ENCODE assay signal across 9 cellular contexts in the genomic region with DNA sequence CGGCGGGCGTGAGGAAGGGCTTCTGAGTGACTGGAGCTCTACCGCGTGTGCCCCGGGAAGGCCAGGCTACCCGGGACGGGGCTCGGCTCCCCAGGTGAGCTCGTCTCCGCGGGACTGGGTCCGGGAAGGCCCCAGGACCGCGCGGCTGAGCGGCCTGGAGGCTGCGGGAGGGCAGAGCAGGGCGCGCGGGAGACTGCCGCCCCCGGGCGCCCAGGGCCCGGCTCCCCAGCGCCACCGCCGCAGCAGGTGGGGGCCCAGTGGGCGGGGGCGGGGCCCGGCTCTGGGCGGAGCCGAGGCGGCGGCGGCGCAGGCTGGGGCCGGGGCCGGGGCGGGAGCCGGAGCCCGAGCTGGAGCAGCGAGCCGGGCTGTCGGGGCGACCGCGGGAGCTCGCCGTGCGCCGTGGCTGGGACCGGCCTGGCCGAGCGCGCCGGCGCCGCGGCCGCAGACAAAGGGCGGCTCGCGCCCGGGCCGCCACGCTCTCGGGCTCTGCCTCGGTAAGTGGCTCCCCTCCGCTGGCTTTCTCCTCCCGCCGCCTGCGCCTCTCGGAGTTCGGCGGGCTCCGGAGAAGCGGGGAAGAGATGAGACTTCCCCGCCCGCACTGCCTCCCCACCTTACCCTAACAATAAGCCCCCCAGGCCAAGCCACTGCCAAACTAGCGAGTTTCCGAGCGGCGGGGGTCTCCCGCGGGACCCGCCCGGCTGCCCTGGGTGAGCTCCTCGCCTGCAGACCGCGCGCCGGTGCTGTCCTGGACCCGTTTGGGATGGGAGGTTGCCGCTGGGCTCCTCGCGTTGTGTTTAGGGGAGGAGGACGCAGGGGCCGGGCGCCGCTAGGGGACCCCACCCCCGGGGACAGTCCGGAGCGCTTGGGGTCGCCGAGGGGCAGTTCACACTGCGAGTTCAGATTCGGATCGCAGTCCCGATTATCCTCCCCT. TPM values are rescaled to one million over a fixed set of nuclear protein-coding genes. Genes with fewer than 3 reads are reported as not detected.
A peak's percentile ranks its signal among the peaks of the same experiment; 100 is the strongest.
DNase-seq lines count a peak whose midpoint lies in the region; ATAC-seq, FAIRE-seq and TF ChIP-seq lines count a peak whose summit lies in the region.
"Had no signal": no experiment of that assay in that cellular context is flagged by ENCODE, and none has a peak within 500 bp of the region (broad histone marks: within the 10 kb centered on the region; RNA-seq: fewer than 3 reads in every experiment).

A gene (plus strand): TSS at position 338 of the 931 bp plus-strand sequence. CDS start 103,872 bp downstream, outside the sequence.

- POLR2A ChIA-PET in A673 (lab: Charles Lee; ENCODE audit: low non-redundant PET): no interaction called here
- POLR2A ChIA-PET in OCI-LY7 (lab: Charles Lee): no interaction called here

- H3K36me3 ChIP-seq in A673 (ENCODE audit: insufficient read depth, low read length, poor library complexity, severe bottlenecking): no peaks in the 10 kb centered on the region
- H3K36me3 ChIP-seq in HUES6 (ENCODE audit: control insufficient read depth, insufficient read depth, low read length): no peaks in the 10 kb centered on the region
- no peaks in the 10 kb centered on the region for H3K36me3 ChIP-seq in OCI-LY7 (ENCODE audit: insufficient read depth, low read length)

- no TSS peak for BruUV-seq in A673 (replicated peaks; lab: Mats Ljungman, UMichigan)
- BruUV-seq in OCI-LY7 (replicated peaks; lab: Mats Ljungman, UMichigan): no TSS peak

- H3K4me1 Mint-ChIP-seq in activated T-cell treated with anti-CD3 and anti-CD28 coated beads, Interleukin-2, amount 50 U/mL, for 4 hours (ENCODE audit: low read depth): peaks cover 5% of the 10 kb centered on the region
- H3K4me1 Mint-ChIP-seq in natural killer cell treated with Interleukin-12 subunit alpha and Interleukin-12 subunit beta and Interleukin-15 and Interleukin-18, amount 100 ng/mL, for 72 hours (ENCODE audit: low read depth in 2 of 2): no peaks in the 10 kb centered on the region

- H3K9me3 Mint-ChIP-seq in activated T-cell treated with anti-CD3 and anti-CD28 coated beads, Interleukin-2, amount 50 U/mL, for 4 hours: peaks cover 7% of the 10 kb centered on the region
- H3K9me3 Mint-ChIP-seq in natural killer cell treated with Interleukin-12 subunit alpha and Interleukin-12 subunit beta and Interleukin-15 and Interleukin-18, amount 100 ng/mL, for 72 hours: peaks cover 5% of the 10 kb centered on the region

- H3K79me2 ChIP-seq in OCI-LY7 (ENCODE audit: insufficient read depth, low read depth, low read length): no peaks in the 10 kb centered on the region

- TF ChIP-seq CTCF in A673 (conservative IDR thresholded peaks at IDR 0.05; ENCODE audit: low read depth, low read length) (no peak), GM13976 (IDR thresholded peaks at IDR 0.05; ENCODE audit: borderline replicate concordance, control extremely low read depth, extremely low read depth, insufficient read depth, missing control alignments) (no peak), OCI-LY7 (conservative IDR thresholded peaks at IDR 0.05; ENCODE audit: low read length) (no peak)

- H3K9me3 ChIP-seq in A673 (ENCODE audit: low read depth, low read length, poor library complexity, severe bottlenecking): no peaks in the 10 kb centered on the region
- peaks cover 4% of the 10 kb centered on the region; the same call in 1 of the 2 replicates for H3K9me3 ChIP-seq in HUES6 (ENCODE audit: control insufficient read depth, insufficient read depth, low read depth, low read length)
- H3K9me3 ChIP-seq in OCI-LY7 (ENCODE audit: low read length): no peaks in the 10 kb centered on the region

- no peak within 1 kb of the TSS for H3K4me2 ChIP-seq in OCI-LY7 (ENCODE audit: low read length)

- CTCF ChIA-PET in A673 (lab: Charles Lee): interaction anchor here (0.6 kb wide), 1 partner anchor 124 kb away, joined by 4 read pairs; no protein-coding TSS in a partner anchor
- CTCF ChIA-PET in OCI-LY7 (lab: Charles Lee; ENCODE audit: unreplicated experiment): no interaction called here

- H3K4me1 ChIP-seq in A673 (ENCODE audit: insufficient read depth, low read length, poor library complexity, severe bottlenecking): peaks cover 6% of the 10 kb centered on the region
- H3K4me1 ChIP-seq in HUES6 (ENCODE audit: control insufficient read depth, insufficient read depth, low read length): peaks cover 6% of the 10 kb centered on the region
- no peaks in the 10 kb centered on the region for H3K4me1 ChIP-seq in OCI-LY7 (ENCODE audit: insufficient read depth, low read length, poor library complexity, severe bottlenecking)

- H3K27ac ChIP-seq in A673 (ENCODE audit: low read depth, low read length, poor library complexity, severe bottlenecking): no peak within 1 kb of the TSS
- H3K27ac ChIP-seq in HUES6 (ENCODE audit: low read depth, low read length): no peak within 1 kb of the TSS
- H3K27ac ChIP-seq in OCI-LY7 (ENCODE audit: low read depth, low read length, poor library complexity, severe bottlenecking): no peak within 1 kb of the TSS

- peak within 1 kb of the TSS; percentile 56 for H3K4me3 ChIP-seq in A673 (ENCODE audit: low read depth, low read length, poor library complexity, severe bottlenecking)
- H3K4me3 ChIP-seq in HUES6 (ENCODE audit: low read depth, low read length): peak within 1 kb of the TSS; percentile 77
- H3K4me3 ChIP-seq in OCI-LY7 (ENCODE audit: low read depth, low read length, poor library complexity, severe bottlenecking): no peak within 1 kb of the TSS

- intact Hi-C loops in A673 (cut with micrococcal nuclease; ENCODE audit: unreplicated experiment) (no loop called here), OCI-LY7 (cut with micrococcal nuclease; ENCODE audit: unreplicated experiment) (no loop called here)

- H4K20me1 ChIP-seq in OCI-LY7 (ENCODE audit: insufficient read depth, low read length): no peaks in the 10 kb centered on the region

- no peak for FAIRE-seq in frontal cortex (lab: Jason Lieb, UNC)

- H3K4me3 Mint-ChIP-seq in activated T-cell treated with anti-CD3 and anti-CD28 coated beads, Interleukin-2, amount 50 U/mL, for 4 hours: peak within 1 kb of the TSS; percentile 49
- no peak within 1 kb of the TSS for H3K4me3 Mint-ChIP-seq in natural killer cell treated with Interleukin-12 subunit alpha and Interleukin-12 subunit beta and Interleukin-15 and Interleukin-18, amount 100 ng/mL, for 72 hours

- peak; percentile 68 to 76 for ATAC-seq in activated T-cell treated with anti-CD3 and anti-CD28 coated beads, Interleukin-2, amount 50 U/mL, for 4 hours
- ATAC-seq in natural killer cell treated with Interleukin-12 subunit alpha and Interleukin-12 subunit beta and Interleukin-15 and Interleukin-18, amount 100 ng/mL, for 72 hours: peak; percentile 62 to 72

- H3K27me3 Mint-ChIP-seq in activated T-cell treated with anti-CD3 and anti-CD28 coated beads, Interleukin-2, amount 50 U/mL, for 4 hours (ENCODE audit: low read depth): peaks cover 60% of the 10 kb centered on the region
- H3K27me3 Mint-ChIP-seq in natural killer cell treated with Interleukin-12 subunit alpha and Interleukin-12 subunit beta and Interleukin-15 and Interleukin-18, amount 100 ng/mL, for 72 hours: peaks cover 34 to 60% of the 10 kb centered on the region in 2 donors

- H3K9ac ChIP-seq in HUES6 (ENCODE audit: low read length): peak within 1 kb of the TSS; percentile 65

- DNase-seq in A673 (ENCODE audit: low spot score): peak; percentile 40
- DNase-seq in GM13976 (ENCODE audit: low spot score): peak; percentile 73
- DNase-seq in activated T-cell treated with anti-CD3 and anti-CD28 coated beads, Interleukin-2, amount 50 U/mL, for 4 hours: no peak
- peak; percentile 72 to 77 for DNase-seq in frontal cortex (ENCODE audit: low spot score in 2 of 2)
- DNase-seq in natural killer cell treated with Interleukin-12 subunit alpha and Interleukin-12 subunit beta and Interleukin-15 and Interleukin-18, amount 100 ng/mL, for 72 hours (ENCODE audit: low spot score): no peak
- no peak for DNase-seq in GF-D8 (lab: John Stamatoyannopoulos, UW)
- no peak for DNase-seq in OCI-LY7 (ENCODE audit: low spot score)

- H2AFZ ChIP-seq in OCI-LY7 (ENCODE audit: low read length): no peak within 1 kb of the TSS

- in situ Hi-C loops in GM13976 (cut with MboI; ENCODE audit: low sequenced_read_pairs, unreplicated experiment): no loop called here

- no peak within 1 kb of the TSS for H3K27ac Mint-ChIP-seq in natural killer cell treated with Interleukin-12 subunit alpha and Interleukin-12 subunit beta and Interleukin-15 and Interleukin-18, amount 100 ng/mL, for 72 hours

- no peaks in the 10 kb centered on the region for H3K36me3 Mint-ChIP-seq in activated T-cell treated with anti-CD3 and anti-CD28 coated beads, Interleukin-2, amount 50 U/mL, for 4 hours (ENCODE audit: insufficient read depth)
- peaks cover 7% of the 10 kb centered on the region for H3K36me3 Mint-ChIP-seq in natural killer cell treated with Interleukin-12 subunit alpha and Interleukin-12 subunit beta and Interleukin-15 and Interleukin-18, amount 100 ng/mL, for 72 hours

- no peaks in the 10 kb centered on the region for H3K9me2 ChIP-seq in OCI-LY7 (ENCODE audit: insufficient read depth, low read length)

- peaks cover 75% of the 10 kb centered on the region for H3K27me3 ChIP-seq in A673 (replicated peaks; ENCODE audit: insufficient read depth, low read depth, low read length, poor library complexity)
- peaks cover 87% of the 10 kb centered on the region for H3K27me3 ChIP-seq in HUES6 (ENCODE audit: control insufficient read depth, insufficient read depth, low read length)

RNA-seq across cellular contexts. Expression of the gene that starts here (rescaled TPM):
- total RNA-seq in A673 (2021) (0.62 and 0.63 TPM in 2 replicates), frontal cortex (23.6 TPM), OCI-LY7 (2022) (not detected in 2 replicates)
- total RNA-seq in activated T-cell treated with anti-CD3 and anti-CD28 coated beads, Interleukin-2, amount 50 U/mL, for 4 hours: not detected
- not detected for total RNA-seq in natural killer cell treated with Interleukin-12 subunit alpha and Interleukin-12 subunit beta and Interleukin-15 and Interleukin-18, amount 100 ng/mL, for 72 hours
- not detected in 2 replicates for total RNA-seq in OCI-LY7 (2014; rRNA removed; shearing (Covaris generic))
- total RNA-seq: glomerular endothelial cell had no signal

Comparison
In these comparisons a context has a peak if more than half of its experiments do, and no peak if none do; other contexts are left out.
1. RNA of the gene that starts here (total RNA-seq): 23.6 TPM in frontal cortex (single experiment); 0.62 to 0.63 TPM in A673, not detected in activated T-cell treated with anti-CD3 and anti-CD28 coated beads, Interleukin-2, amount 50 U/mL, for 4 hours, not detected in natural killer cell treated with Interleukin-12 subunit alpha and Interleukin-12 subunit beta and Interleukin-15 and Interleukin-18, amount 100 ng/mL, for 72 hours and not detected in OCI-LY7; every median in the first group is over 10 times any median in the second.
2. Peak in DNase-seq and H3K4me3 ChIP-seq in A673; RNA of the gene not detected or under 1 TPM.
3. Peak in ATAC-seq in activated T-cell treated with anti-CD3 and anti-CD28 coated beads, Interleukin-2, amount 50 U/mL, for 4 hours; RNA of the gene not detected or under 1 TPM.
4. Peak in ATAC-seq in natural killer cell treated with Interleukin-12 subunit alpha and Interleukin-12 subunit beta and Interleukin-15 and Interleukin-18, amount 100 ng/mL, for 72 hours; RNA of the gene not detected or under 1 TPM.
5. DNase-seq: peak in GM13976 (single experiment) and frontal cortex (2 of 2); none in activated T-cell treated with anti-CD3 and anti-CD28 coated beads, Interleukin-2, amount 50 U/mL, for 4 hours (single experiment), natural killer cell treated with Interleukin-12 subunit alpha and Interleukin-12 subunit beta and Interleukin-15 and Interleukin-18, amount 100 ng/mL, for 72 hours (single experiment), GF-D8 (single experiment) and OCI-LY7 (single experiment).